10 cellular contexts compared by ENCODE assay signal in genomic region chr3:79490165-79491028, GRCh38.
DNase-seq lines count a peak whose midpoint lies in the region; ATAC-seq and TF ChIP-seq lines count a peak whose summit lies in the region.
"Had no signal": no experiment of that assay in that cellular context is flagged by ENCODE, and none has a peak within 500 bp of the region (broad histone marks: within the 10 kb centered on the region; RNA-seq: fewer than 3 reads in every experiment).

No MANE protein-coding gene starts in this region.

- ATAC-seq in body of pancreas (peak; percentile 40), HG03097 (IDR thresholded peaks at IDR 0.05; ENCODE audit: low FRiP score, unreplicated experiment) (no peak), HG03135 (IDR thresholded peaks at IDR 0.05; ENCODE audit: unreplicated experiment) (no peak)

- TF ChIP-seq POLR2A in body of pancreas (IDR thresholded peaks at IDR 0.05): no peak

- no peak for TF ChIP-seq CTCF in body of pancreas (IDR thresholded peaks at IDR 0.05)

- H3K9ac ChIP-seq in stomach smooth muscle (ENCODE audit: low read length in 2 of 2): peak overlapping the region in 1 of 2 donors; percentile 54

- H3K9me3 ChIP-seq in HAP-1: no peaks in the 10 kb centered on the region
- no peaks in the 10 kb centered on the region for H3K9me3 ChIP-seq in body of pancreas
- H3K9me3 ChIP-seq in stomach smooth muscle (ENCODE audit: control insufficient read depth in 2 of 2, low read length in 2 of 2): no peaks in the 10 kb centered on the region
- H3K9me3 ChIP-seq: upper lobe of left lung had no signal

- peaks cover 7% of the 10 kb centered on the region; the same call in 1 of the 2 replicates for H3K4me1 ChIP-seq in HAP-1
- peaks cover 8% of the 10 kb centered on the region for H3K4me1 ChIP-seq in body of pancreas
- H3K4me1 ChIP-seq in stomach smooth muscle (ENCODE audit: control insufficient read depth, insufficient read depth, low read length): no peaks in the 10 kb centered on the region
- H3K4me1 ChIP-seq: upper lobe of left lung had no signal

- DNase-seq in HAP-1 (ENCODE audit: low spot score in 2 of 2): peak; percentile 61 to 75
- DNase-seq in body of pancreas: peak; percentile 62 to 86 (median 76)
- DNase-seq in kidney glomerular epithelial cell (lab: John Stamatoyannopoulos, UW): peak; percentile 11
- DNase-seq in NCI-H1417 (lab: John Stamatoyannopoulos, UW): no peak
- DNase-seq in DMS53 (lab: John Stamatoyannopoulos, UW): no peak
- DNase-seq: NCI-H1105 treated with DMSO at 0.1 percent for 48 hours had no signal

- no peaks in the 10 kb centered on the region for H3K36me3 ChIP-seq in HAP-1 (replicated peaks)
- no peaks in the 10 kb centered on the region for H3K36me3 ChIP-seq in body of pancreas (replicated peaks in 1 of 2; ENCODE audit: insufficient read depth in 1 of 2, low read depth in 2 of 2)
- no peaks in the 10 kb centered on the region for H3K36me3 ChIP-seq in stomach smooth muscle (ENCODE audit: control insufficient read depth in 2 of 2, insufficient read depth in 2 of 2, low read length in 2 of 2)
- H3K36me3 ChIP-seq: upper lobe of left lung had no signal

- no peaks in the 10 kb centered on the region for H3K27me3 ChIP-seq in HAP-1 (ENCODE audit: low read depth)
- H3K27me3 ChIP-seq in body of pancreas: no peaks in the 10 kb centered on the region
- no peaks in the 10 kb centered on the region for H3K27me3 ChIP-seq in stomach smooth muscle (ENCODE audit: control insufficient read depth in 1 of 2, insufficient read depth in 2 of 2, low read length in 2 of 2)
- H3K27me3 ChIP-seq: upper lobe of left lung had no signal

- 42 to 44% methylated on average over 8 of the region's 8 CpGs for WGBS in body of pancreas, 2 donors

- intact Hi-C loops in body of pancreas (cut with DNase I): no loop called here

- H3K4me3 ChIP-seq in HAP-1 (no peak overlapping the region), body of pancreas (no peak overlapping the region), stomach smooth muscle (ENCODE audit: low read length in 2 of 2) (peak overlapping the region; percentile 31 to 52)

- no peak overlapping the region for H3K27ac ChIP-seq in body of pancreas
- H3K27ac ChIP-seq in stomach smooth muscle (ENCODE audit: low read length): peak overlapping the region; percentile 32
- H3K27ac ChIP-seq: upper lobe of left lung had no signal

- in situ Hi-C loops in HAP-1 (cut with MboI; ENCODE audit: low sequenced_read_pairs): loop anchor here (25.0 kb wide), 1 partner anchor 828 kb away; no protein-coding TSS in a partner anchor

Comparison
In these comparisons a context has a peak if more than half of its experiments do, and no peak if none do; other contexts are left out.
1. DNase-seq: peak in HAP-1 (2 of 2), body of pancreas (4 of 4) and kidney glomerular epithelial cell (single experiment); none in NCI-H1417 (0 of 3) and DMS53 (single experiment).
2. H3K4me3 ChIP-seq: peak in stomach smooth muscle (2 of 2); none in HAP-1 (single experiment) and body of pancreas (0 of 2).